ENCODE assay signal across 18 cellular contexts in the genomic region with DNA sequence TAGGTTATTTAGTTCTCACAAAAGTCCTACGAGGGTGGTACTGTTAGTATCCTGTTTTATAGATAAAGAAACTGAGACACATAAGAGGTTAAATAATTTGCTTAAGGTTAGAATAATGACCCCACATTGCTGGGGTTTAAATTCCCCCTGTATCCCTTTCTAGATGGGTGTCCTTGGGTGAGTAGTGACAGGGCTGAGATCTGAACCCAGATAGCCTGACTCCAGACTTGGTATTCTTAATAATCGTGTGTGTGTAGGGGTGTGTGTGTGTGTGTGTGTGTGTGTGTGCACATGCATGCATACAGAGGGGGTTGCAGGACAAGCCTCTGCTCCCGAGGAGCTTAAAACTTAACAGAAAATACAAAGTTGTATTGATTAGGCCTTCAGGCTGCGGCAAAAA.
"Had no signal": no experiment of that assay in that cellular context is flagged by ENCODE, and none has a peak within 500 bp of the region (broad histone marks: within the 10 kb centered on the region; RNA-seq: fewer than 3 reads in every experiment).

No MANE protein-coding gene starts in this region.

- H3K4me1 Mint-ChIP-seq: IgD-negative memory B cell had no signal

- H3K36me3 ChIP-seq: SJSA1 had no signal

- H3K4me3 Mint-ChIP-seq: IgD-negative memory B cell had no signal

- H3K4me2 ChIP-seq: KMS-11 had no signal

- H3K9me3 ChIP-seq: SJSA1 had no signal

- H3K27ac ChIP-seq: HL-60, KMS-11, SJSA1 had no signal

- ATAC-seq: K562 had no signal

- DNase-seq: Kasumi-1, MM.1S, NCI-H1092 treated with DMSO at 0.1 percent for 48 hours, NCI-H1436, NCI-H1694 treated with DMSO at 0.1 percent for 48 hours, NCI-H1930, NCI-H2081, NCI-H2107, NCI-H2227 treated with DMSO at 0.1 percent for 48 hours, NCI-H524, NCI-H526 treated with DMSO at 0.1 percent for 48 hours, Right ventricle myocardium superior, SIG-M5 had no signal

- H3K27ac Mint-ChIP-seq: IgD-negative memory B cell had no signal

- H3K9ac ChIP-seq: KMS-11 had no signal

- H3K4me3 ChIP-seq: K562, SJSA1 had no signal

- H3K4me1 ChIP-seq: SJSA1 had no signal
